In the genomic region with DNA sequence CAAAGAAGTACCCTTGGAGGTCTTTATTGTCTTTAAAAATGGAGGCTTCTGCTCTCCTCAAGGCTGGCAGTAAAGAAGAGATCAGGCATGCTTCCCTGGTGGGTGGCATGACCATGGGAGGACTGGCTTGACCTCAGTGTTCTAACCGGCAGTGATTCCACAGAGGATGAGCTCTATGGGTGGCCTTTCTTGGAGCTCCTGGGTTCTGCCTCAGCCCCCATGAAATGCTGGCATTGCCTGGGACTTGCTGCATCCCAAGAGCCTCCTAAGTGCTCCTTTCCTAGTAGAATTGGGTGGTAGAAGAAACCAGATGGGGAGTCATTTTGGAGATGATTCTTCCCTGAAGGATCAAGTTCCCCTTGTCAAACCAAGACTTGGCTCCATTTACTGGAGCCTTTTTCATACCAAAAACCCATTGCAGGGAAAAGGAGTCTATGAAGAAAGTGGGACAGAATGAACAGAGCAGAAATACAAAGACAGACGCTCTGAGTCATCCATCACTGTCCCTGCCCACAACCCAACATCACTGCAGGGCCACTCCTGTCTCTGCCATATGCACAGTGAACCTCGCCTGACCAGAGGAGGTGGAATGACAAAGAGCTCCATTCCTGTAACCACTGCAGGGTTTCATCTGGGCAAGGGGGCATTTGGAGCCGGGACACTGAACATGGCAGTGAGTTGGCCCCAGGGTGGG, we compare ENCODE assay signal across 34 cellular contexts. TPM values are rescaled to one million over a fixed set of nuclear protein-coding genes. Genes with fewer than 3 reads are reported as not detected.
DNase-seq lines count a peak whose midpoint lies in the region; ATAC-seq, FAIRE-seq and TF ChIP-seq lines count a peak whose summit lies in the region.
"Had no signal": no experiment of that assay in that cellular context is flagged by ENCODE, and none has a peak within 500 bp of the region (broad histone marks: within the 10 kb centered on the region; RNA-seq: fewer than 3 reads in every experiment).

No MANE protein-coding gene starts in this region.

- H3K36me3 ChIP-seq in CD4-positive, alpha-beta memory T cell (ENCODE audit: insufficient read depth, low read length): no peaks in the 10 kb centered on the region
- H3K36me3 ChIP-seq: colonic mucosa, left lung, neural progenitor cell, right lobe of liver had no signal

- no peaks in the 10 kb centered on the region for H3K27me3 Mint-ChIP-seq in CD4-positive, alpha-beta memory T cell
- H3K27me3 Mint-ChIP-seq: activated CD4-positive, alpha-beta memory T cell treated with anti-CD3 and anti-CD28 coated beads for 36 hours had no signal

- no peak for TF ChIP-seq POLR2A in GM12892 (IDR thresholded peaks at IDR 0.05; ENCODE audit: low read depth, low read length)

- H3K27ac Mint-ChIP-seq in CD4-positive, alpha-beta memory T cell: no peak overlapping the region
- H3K27ac Mint-ChIP-seq: activated CD4-positive, alpha-beta memory T cell treated with anti-CD3 and anti-CD28 coated beads for 36 hours; activated naive CD4-positive, alpha-beta T cell treated with anti-CD3 and anti-CD28 coated beads, Interleukin-2, amount 50 U/mL, for 24 hours; activated T-helper 17 cell treated with anti-CD3 and anti-CD28 coated beads, Interleukin-2, amount 50 U/mL, for 72 hours; effector memory CD8-positive, alpha-beta T cell; neural progenitor cell; T-helper 17 cell had no signal

- peak; percentile 3 for DNase-seq in AG08396 (ENCODE audit: low spot score)
- DNase-seq in GM13977 (ENCODE audit: low spot score): peak; percentile 5
- DNase-seq in cerebellar cortex (ENCODE audit: low spot score): peak; percentile 50
- peak; percentile 42 for DNase-seq in middle frontal gyrus (ENCODE audit: extremely low spot score, low spot score)
- DNase-seq in GM12892 (ENCODE audit: insufficient read length): no peak
- no peak for DNase-seq in activated CD4-positive, alpha-beta T cell treated with anti-CD3 and anti-CD28 coated beads for 4 hours
- DNase-seq in CD4-positive, alpha-beta memory T cell: no peak
- DNase-seq: activated CD4-positive, alpha-beta memory T cell treated with anti-CD3 and anti-CD28 coated beads for 36 hours; amniotic stem cell; colonic mucosa; COR-L47; effector memory CD8-positive, alpha-beta T cell; erythroblast; GDM1; glutamatergic neuron; left lung; mesenchymal stem cell; NCI-H2029; NCI-H524 treated with DMSO at 0.1 percent for 48 hours; PC-3; SK-N-SH; stimulated activated CD4-positive, alpha-beta T cell treated with anti-CD3 and anti-CD28 coated beads, Interleukin-2, amount 100 ng/mL, for 48 hours; stomach; T-helper 17 cell had no signal

- H3K27me3 ChIP-seq in CD4-positive, alpha-beta memory T cell (ENCODE audit: insufficient read depth, low read length): no peaks in the 10 kb centered on the region
- H3K27me3 ChIP-seq: colonic mucosa, left lung, neural progenitor cell, right lobe of liver, stomach, tibial nerve had no signal

- CTCF ChIA-PET in CD4-positive, alpha-beta memory T cell (lab: Charles Lee; ENCODE audit: partially characterized antibody): no interaction called here

- H3K27ac ChIP-seq in CD4-positive, alpha-beta memory T cell (ENCODE audit: low read depth, low read length): no peak overlapping the region
- H3K27ac ChIP-seq: colonic mucosa, left lung, neural progenitor cell, right lobe of liver, stomach, tibial nerve had no signal

- no peaks in the 10 kb centered on the region for H3K4me1 ChIP-seq in CD4-positive, alpha-beta memory T cell (ENCODE audit: insufficient read depth, low read length)
- H3K4me1 ChIP-seq: colonic mucosa, left lung, neural progenitor cell, tibial nerve had no signal

- no peak overlapping the region for H3K4me3 Mint-ChIP-seq in CD4-positive, alpha-beta memory T cell
- H3K4me3 Mint-ChIP-seq: activated CD4-positive, alpha-beta memory T cell treated with anti-CD3 and anti-CD28 coated beads for 36 hours; activated naive CD4-positive, alpha-beta T cell treated with anti-CD3 and anti-CD28 coated beads, Interleukin-2, amount 50 U/mL, for 24 hours; activated T-helper 17 cell treated with anti-CD3 and anti-CD28 coated beads, Interleukin-2, amount 50 U/mL, for 72 hours; effector memory CD8-positive, alpha-beta T cell; neural progenitor cell; T-helper 17 cell had no signal

- TF ChIP-seq CTCF in GM13977 (IDR thresholded peaks at IDR 0.05; ENCODE audit: extremely low read depth, insufficient read depth, missing control alignments): no peak

- intact Hi-C loops in CD4-positive, alpha-beta memory T cell (cut with micrococcal nuclease): no loop called here

- no peak for ATAC-seq in HG03045 (IDR thresholded peaks at IDR 0.05; ENCODE audit: unreplicated experiment)
- ATAC-seq: activated CD4-positive, CD25-positive, alpha-beta regulatory T cell treated with anti-CD3 and anti-CD28 coated beads, Interleukin-2, amount 50 U/mL, for 24 hours; activated T-helper 17 cell treated with anti-CD3 and anti-CD28 coated beads, Interleukin-2, amount 50 U/mL, for 72 hours; effector memory CD8-positive, alpha-beta T cell; left lung; PC-3; right lobe of liver; Right ventricle myocardium inferior; T-helper 17 cell had no signal

- H3K36me3 Mint-ChIP-seq in CD4-positive, alpha-beta memory T cell: no peaks in the 10 kb centered on the region
- H3K36me3 Mint-ChIP-seq: activated CD4-positive, alpha-beta memory T cell treated with anti-CD3 and anti-CD28 coated beads for 36 hours; activated naive CD4-positive, alpha-beta T cell treated with anti-CD3 and anti-CD28 coated beads, Interleukin-2, amount 50 U/mL, for 24 hours had no signal

- no peaks in the 10 kb centered on the region for H3K9me3 Mint-ChIP-seq in CD4-positive, alpha-beta memory T cell
- H3K9me3 Mint-ChIP-seq: activated CD4-positive, alpha-beta memory T cell treated with anti-CD3 and anti-CD28 coated beads for 36 hours; activated naive CD4-positive, alpha-beta T cell treated with anti-CD3 and anti-CD28 coated beads, Interleukin-2, amount 50 U/mL, for 24 hours; activated T-helper 17 cell treated with anti-CD3 and anti-CD28 coated beads, Interleukin-2, amount 50 U/mL, for 72 hours; effector memory CD8-positive, alpha-beta T cell; neural progenitor cell had no signal

- POLR2A ChIA-PET in CD4-positive, alpha-beta memory T cell (lab: Charles Lee; ENCODE audit: partially characterized antibody): no interaction called here

- H3K4me3 ChIP-seq in CD4-positive, alpha-beta memory T cell (ENCODE audit: low read length in 2 of 2): no peak overlapping the region
- H3K4me3 ChIP-seq: colonic mucosa, left lung, neural progenitor cell, right lobe of liver, stomach, tibial nerve had no signal

- FAIRE-seq in GM12892 (lab: Jason Lieb, UNC): no peak
- FAIRE-seq: islet of Langerhans, TTC549 had no signal

- in situ Hi-C loops in GM13977 (cut with MboI; ENCODE audit: low pct_unique_long_range_greater_than_20kb, low sequenced_read_pairs, unreplicated experiment): no loop called here

- H3K9me3 ChIP-seq in CD4-positive, alpha-beta memory T cell (ENCODE audit: control insufficient read depth in 1 of 2, low read length in 2 of 2): no peaks in the 10 kb centered on the region
- H3K9me3 ChIP-seq: colonic mucosa, left lung, right lobe of liver, SK-N-SH, stomach had no signal

- H3K4me1 Mint-ChIP-seq in CD4-positive, alpha-beta memory T cell: peaks cover 0 to 3% (median under 1%) of the 10 kb centered on the region in 4 donors
- H3K4me1 Mint-ChIP-seq: activated naive CD4-positive, alpha-beta T cell treated with anti-CD3 and anti-CD28 coated beads, Interleukin-2, amount 50 U/mL, for 24 hours; neural progenitor cell had no signal

RNA-seq across cellular contexts. Expression of gene RIMS3, which starts 42.4 kb away (rescaled TPM):
- polyA plus RNA-seq in GM12892 (2012; ENCODE audit: missing spikeins): 0.21 TPM
- 1 to 10 TPM; 2.0 to 2.3 TPM for total RNA-seq in CD4-positive, alpha-beta memory T cell
- 1 to 10 TPM; 1.5 to 3.4 TPM for polyA plus RNA-seq in CD4-positive, alpha-beta memory T cell

Comparison
In these comparisons a context has a peak if more than half of its experiments do, and no peak if none do; other contexts are left out.
1. DNase-seq: peak in AG08396 (single experiment), GM13977 (single experiment), cerebellar cortex (single experiment) and middle frontal gyrus (single experiment); none in GM12892 (single experiment), activated CD4-positive, alpha-beta T cell treated with anti-CD3 and anti-CD28 coated beads for 4 hours (0 of 2) and CD4-positive, alpha-beta memory T cell (0 of 5).